In genomic region chr19:58237324-58237723, GRCh38 we compare ENCODE assay signal across 25 cellular contexts.
"Had no signal": no experiment of that assay in that cellular context is flagged by ENCODE, and none has a peak within 500 bp of the region (broad histone marks: within the 10 kb centered on the region; RNA-seq: fewer than 3 reads in every experiment).

No MANE protein-coding gene starts in this region.

- H3K36me3 ChIP-seq: uterus had no signal

- H3K4me2 ChIP-seq: neural progenitor cell had no signal

- DNase-seq: hypothalamus; immature natural killer cell; kidney; left colon; mesendoderm; naive B cell; natural killer cell; nephron progenitor cell; ovary; retina; right cardiac atrium; spleen; stimulated activated CD4-positive, alpha-beta T cell treated with anti-CD3 and anti-CD28 coated beads, Interleukin-4, amount 100 ng/mL, for 24 hours; stimulated activated naive CD4-positive, alpha-beta T cell; substantia nigra; uterus had no signal

- H3K4me1 ChIP-seq: left lung, neural progenitor cell, prostate gland, spleen, tibial nerve, uterus had no signal

- H3K9me3 ChIP-seq: prostate gland had no signal

- H3K4me3 ChIP-seq: left lung, lung, neural progenitor cell, ovary, prostate gland, skin epidermis, tibial nerve, uterus had no signal

- ATAC-seq: left colon; left lung; natural killer cell; right cardiac atrium; sciatic nerve; stimulated activated effector memory CD8-positive, alpha-beta T cell treated with anti-CD3 and anti-CD28 coated beads, Interleukin-12 subunit alpha, Interleukin-12 subunit beta, amount 100 ng/mL, for 72 hours had no signal

- H3K9ac ChIP-seq: neural progenitor cell had no signal

- H3K27ac ChIP-seq: left lung, neural progenitor cell, ovary, prostate gland, skin epidermis, spleen, tibial nerve, uterus had no signal

- FAIRE-seq: islet of Langerhans, kidney had no signal

- H3K27me3 ChIP-seq: left lung, neural progenitor cell, ovary, spleen, tibial nerve, uterus had no signal

- H2AFZ ChIP-seq: neural progenitor cell had no signal
